16 cellular contexts compared by ENCODE assay signal in the genomic region with DNA sequence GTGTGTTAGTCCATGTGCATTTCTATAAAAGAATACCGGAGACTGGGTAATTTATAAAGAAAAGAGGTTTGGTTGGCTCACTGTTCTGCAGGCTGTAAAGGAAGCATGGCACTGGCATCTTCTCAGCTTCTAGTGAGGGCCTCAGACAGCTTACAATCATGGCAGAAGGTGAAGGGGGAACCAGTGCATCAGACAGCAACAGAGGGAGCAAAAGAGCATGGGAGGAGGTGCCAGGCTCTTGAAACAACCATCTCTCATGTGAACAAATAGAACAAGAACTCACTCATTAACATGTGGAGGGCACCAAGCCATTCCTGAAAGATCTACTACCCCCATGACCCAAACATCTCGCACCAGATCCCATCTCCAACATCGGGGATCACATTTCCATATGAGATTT.
"Had no signal": no experiment of that assay in that cellular context is flagged by ENCODE, and none has a peak within 500 bp of the region (broad histone marks: within the 10 kb centered on the region; RNA-seq: fewer than 3 reads in every experiment).

No MANE protein-coding gene starts in this region.

- H3K27ac ChIP-seq: neutrophil, parathyroid adenoma, spleen had no signal

- H3K9me3 Mint-ChIP-seq: activated B cell treated with CpG ODN at 0.5 μM for 24 hours; activated CD4-positive, alpha-beta memory T cell treated with anti-CD3 and anti-CD28 coated beads for 36 hours; activated T-helper 1 cell treated with anti-CD3 and anti-CD28 coated beads, Interleukin-12 subunit alpha, Interleukin-12 subunit beta, Interleukin-2, Interleukin-4 antibody, amounts not matched to agents 30 ng/mL and 10 ng/mL and 1 ng/mL, durations not matched to agents 14 hours and 24 hours and 36 hours; mesothelial cell of epicardium; natural killer cell treated with Interleukin-12 subunit alpha and Interleukin-12 subunit beta and Interleukin-15 and Interleukin-18, amount 100 ng/mL, for 72 hours; stimulated activated naive B cell treated with anti-CD40 and anti-IgM and Interleukin-4, amounts not matched to agents 10 μg/mL and 1 μg/mL and 100 μg/mL, for 72 hours had no signal

- H3K4me3 ChIP-seq: lung, spleen had no signal

- H3K36me3 ChIP-seq: neutrophil, spleen had no signal

- H3K9ac ChIP-seq: parathyroid adenoma had no signal

- H3K36me3 Mint-ChIP-seq: activated CD4-positive, alpha-beta memory T cell treated with anti-CD3 and anti-CD28 coated beads for 36 hours; activated naive CD8-positive, alpha-beta T cell; mesothelial cell of epicardium; natural killer cell treated with Interleukin-12 subunit alpha and Interleukin-12 subunit beta and Interleukin-15 and Interleukin-18, amount 100 ng/mL, for 72 hours; stimulated activated naive B cell treated with anti-CD40 and anti-IgM and Interleukin-4, amounts not matched to agents 10 μg/mL and 1 μg/mL and 100 μg/mL, for 72 hours had no signal

- ATAC-seq: natural killer cell treated with Interleukin-12 subunit alpha and Interleukin-12 subunit beta and Interleukin-15 and Interleukin-18, amount 100 ng/mL, for 72 hours; stimulated activated naive B cell treated with anti-CD40 and anti-IgM and Interleukin-4, amounts not matched to agents 10 μg/mL and 1 μg/mL and 100 μg/mL, for 72 hours had no signal

- H3K4me1 Mint-ChIP-seq: activated B cell treated with CpG ODN at 0.5 μM for 24 hours; mesothelial cell of epicardium; stimulated activated naive B cell treated with anti-CD40 and anti-IgM and Interleukin-4, amounts not matched to agents 10 μg/mL and 1 μg/mL and 100 μg/mL, for 72 hours had no signal

- H3K27ac Mint-ChIP-seq: activated B cell treated with CpG ODN at 0.5 μM for 24 hours; activated CD4-positive, alpha-beta memory T cell treated with anti-CD3 and anti-CD28 coated beads for 36 hours; activated naive CD8-positive, alpha-beta T cell; activated T-helper 1 cell treated with anti-CD3 and anti-CD28 coated beads, Interleukin-12 subunit alpha, Interleukin-12 subunit beta, Interleukin-2, Interleukin-4 antibody, amounts not matched to agents 30 ng/mL and 10 ng/mL and 1 ng/mL, durations not matched to agents 14 hours and 24 hours and 36 hours; mesothelial cell of epicardium; natural killer cell treated with Interleukin-12 subunit alpha and Interleukin-12 subunit beta and Interleukin-15 and Interleukin-18, amount 100 ng/mL, for 72 hours; stimulated activated naive B cell treated with anti-CD40 and anti-IgM and Interleukin-4, amounts not matched to agents 10 μg/mL and 1 μg/mL and 100 μg/mL, for 72 hours had no signal

- H2AFZ ChIP-seq: parathyroid adenoma had no signal

- H3K4me3 Mint-ChIP-seq: activated B cell treated with CpG ODN at 0.5 μM for 24 hours; activated CD4-positive, alpha-beta memory T cell treated with anti-CD3 and anti-CD28 coated beads for 36 hours; activated naive CD8-positive, alpha-beta T cell; activated T-helper 1 cell treated with anti-CD3 and anti-CD28 coated beads, Interleukin-12 subunit alpha, Interleukin-12 subunit beta, Interleukin-2, Interleukin-4 antibody, amounts not matched to agents 30 ng/mL and 10 ng/mL and 1 ng/mL, durations not matched to agents 14 hours and 24 hours and 36 hours; mesothelial cell of epicardium; natural killer cell treated with Interleukin-12 subunit alpha and Interleukin-12 subunit beta and Interleukin-15 and Interleukin-18, amount 100 ng/mL, for 72 hours; stimulated activated naive B cell treated with anti-CD40 and anti-IgM and Interleukin-4, amounts not matched to agents 10 μg/mL and 1 μg/mL and 100 μg/mL, for 72 hours had no signal

- H3K79me2 ChIP-seq: parathyroid adenoma had no signal

- H3K9me3 ChIP-seq: neutrophil, spleen had no signal

- DNase-seq: activated B cell treated with CpG ODN at 0.5 μM for 24 hours; activated CD4-positive, alpha-beta memory T cell treated with anti-CD3 and anti-CD28 coated beads for 36 hours; activated CD4-positive, alpha-beta T cell treated with anti-CD3 and anti-CD28 coated beads for 4 hours; activated gamma-delta T cell treated with Interleukin-2 at 50 U/mL for 16 hours; activated T-cell treated with anti-CD3 and anti-CD28 coated beads for 4 hours; hypothalamus; spleen; stimulated activated naive B cell treated with anti-CD40 and anti-IgM and Interleukin-4, amounts not matched to agents 10 μg/mL and 1 μg/mL and 100 μg/mL, for 72 hours; T-helper 2 cell had no signal

- H3K4me1 ChIP-seq: parathyroid adenoma, spleen had no signal
